In the genomic region with DNA sequence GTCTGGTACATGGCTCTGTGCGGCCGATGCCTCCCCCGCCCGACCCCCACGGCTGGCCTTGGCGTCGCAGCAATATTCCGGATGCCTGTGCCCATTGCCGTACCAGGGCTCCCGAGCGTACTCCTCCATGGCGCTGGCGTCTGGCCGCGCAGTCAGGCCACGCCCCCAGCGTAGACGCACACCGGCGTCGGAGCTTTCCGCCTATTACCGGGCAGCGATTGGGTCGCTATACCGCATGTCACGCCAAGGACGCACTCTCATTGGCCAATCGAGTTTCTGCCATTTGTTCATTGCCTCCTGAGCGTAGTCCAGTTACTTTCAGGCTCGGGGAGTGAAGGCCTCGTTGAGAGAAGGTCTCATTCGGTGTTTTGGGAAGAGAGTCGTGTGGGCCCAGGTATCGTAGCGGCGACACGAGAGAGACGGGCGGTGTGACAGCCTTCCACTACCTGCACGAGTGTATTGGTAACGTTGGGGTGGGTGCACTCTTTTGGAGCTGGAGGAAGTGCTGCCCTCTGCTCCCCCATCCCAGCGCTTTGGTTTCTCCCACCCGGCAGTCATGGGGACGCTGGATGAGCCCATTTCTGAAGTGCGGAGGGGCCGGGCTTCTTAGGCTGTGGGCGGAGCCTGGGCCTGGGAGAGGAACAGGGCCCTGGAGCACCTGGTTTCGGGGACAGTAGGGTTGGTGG, we compare ENCODE assay signal across 8 cellular contexts. TPM values are rescaled to one million over a fixed set of nuclear protein-coding genes. Genes with fewer than 3 reads are reported as not detected.
DNase-seq lines count a peak whose midpoint lies in the region; ATAC-seq and TF ChIP-seq lines count a peak whose summit lies in the region.

TSS of gene PQBP1 (plus strand) at position 310 of the 686 bp plus-strand sequence. CDS start 580 bp downstream, outside the sequence.
TSS of gene TIMM17B (minus strand) at position 148 of the 686 bp plus-strand sequence. CDS start at position 129, 19 bp downstream.

- peaks cover 3% of the 10 kb centered on the region for H3K79me1 ChIP-seq in H9 (ENCODE audit: insufficient read depth, low read depth, low read length, poor library complexity, severe bottlenecking)

- H3K36me3 ChIP-seq in MG63, result peaks cover 5% of the 10 kb centered on the region; the same call in 1 of the 2 replicates

- H3K56ac ChIP-seq in H9 (ENCODE audit: insufficient read length, low read depth, low read length), result peak within 1 kb of the TSS; percentile 14

- H3K14ac ChIP-seq in H9 (ENCODE audit: insufficient read depth, low read length), result peak within 1 kb of the TSS; percentile 82

- peak within 1 kb of the TSS; percentile 91 for H3K27ac ChIP-seq in H9 (ENCODE audit: insufficient read length, low read depth, low read length)

- no peak within 1 kb of the TSS for H2AK5ac ChIP-seq in H9 (ENCODE audit: insufficient read length, low read length)

- H3K4me3 Mint-ChIP-seq in H9 (peak within 1 kb of the TSS; percentile 76 to 94), nephron progenitor cell (peak within 1 kb of the TSS; percentile 87)
- H3K4me3 Mint-ChIP-seq in stimulated activated naive CD8-positive, alpha-beta T cell treated with anti-CD3 and anti-CD28 coated beads, Interleukin-15, amount 100 ng/mL, for 72 hours, result peak within 1 kb of the TSS; percentile 81 to 95

- H3K23ac ChIP-seq in H9 (ENCODE audit: insufficient read length, low read depth, low read length), result no peak within 1 kb of the TSS

- H3K27ac Mint-ChIP-seq in H9 (peak within 1 kb of the TSS; percentile 95 to 97 (median 96)), nephron progenitor cell (peak within 1 kb of the TSS; percentile 99)
- peak within 1 kb of the TSS; percentile 93 to 97 for H3K27ac Mint-ChIP-seq in stimulated activated naive CD8-positive, alpha-beta T cell treated with anti-CD3 and anti-CD28 coated beads, Interleukin-15, amount 100 ng/mL, for 72 hours

- peak within 1 kb of the TSS; percentile 78 for H3K4me3 ChIP-seq in MG63
- H3K4me3 ChIP-seq in fibroblast of the aortic adventitia (ENCODE audit: low read depth, low read length), result peak within 1 kb of the TSS; percentile 80

- peak within 1 kb of the TSS; percentile 13 for H4K5ac ChIP-seq in H9 (ENCODE audit: insufficient read length, low read depth, low read length)

- H3K4me2 ChIP-seq in H9 (ENCODE audit: insufficient read depth, insufficient read length, low read length), result peak within 1 kb of the TSS; percentile 79

- H3T11ph ChIP-seq in H9 (ENCODE audit: low read length), result no peak within 1 kb of the TSS

- TF ChIP-seq CTCF in H9 (conservative IDR thresholded peaks at IDR 0.05) (no peak), fibroblast of the aortic adventitia (IDR thresholded peaks at IDR 0.05; ENCODE audit: insufficient read depth, low read length) (no peak), nephron progenitor cell (IDR thresholded peaks at IDR 0.05) (no peak)

- H3K4me1 ChIP-seq in H9 (ENCODE audit: insufficient read depth, low read length), result no peaks in the 10 kb centered on the region

- peaks cover 0 to 8% of the 10 kb centered on the region in 2 experiments; a peak in 2 of 4 replicates for H3K4me1 Mint-ChIP-seq in H9
- peaks cover 28% of the 10 kb centered on the region for H3K4me1 Mint-ChIP-seq in nephron progenitor cell
- peaks cover 39% of the 10 kb centered on the region for H3K4me1 Mint-ChIP-seq in stimulated activated naive CD8-positive, alpha-beta T cell treated with anti-CD3 and anti-CD28 coated beads, Interleukin-15, amount 100 ng/mL, for 72 hours

- no peak within 1 kb of the TSS for H4K91ac ChIP-seq in H9 (ENCODE audit: insufficient read length, low read depth, low read length)

- H4K20me1 ChIP-seq in H9 (ENCODE audit: control insufficient read depth, insufficient read depth, insufficient read length), result peaks cover 3% of the 10 kb centered on the region

- H4K8ac ChIP-seq in H9 (replicated peaks; ENCODE audit: insufficient read length, low read depth, low read length), result peak within 1 kb of the TSS; percentile 13

- peak within 1 kb of the TSS; percentile 87 for H3K18ac ChIP-seq in H9 (ENCODE audit: insufficient read length, low read depth, low read length)

- H3K9ac ChIP-seq in H9 (ENCODE audit: extremely low read depth, insufficient read length, low read length), result peak within 1 kb of the TSS; percentile 93

- H3K27me3 Mint-ChIP-seq in H9 (ENCODE audit: low read depth), result peaks cover 1% of the 10 kb centered on the region; the same call in 1 of the 2 replicates
- peaks cover 6% of the 10 kb centered on the region for H3K27me3 Mint-ChIP-seq in nephron progenitor cell (ENCODE audit: low read depth, poor library complexity)
- H3K27me3 Mint-ChIP-seq in stimulated activated naive CD8-positive, alpha-beta T cell treated with anti-CD3 and anti-CD28 coated beads, Interleukin-15, amount 100 ng/mL, for 72 hours, result no peaks in the 10 kb centered on the region

- no peak within 1 kb of the TSS for H2BK120ac ChIP-seq in H9 (ENCODE audit: low read depth, low read length, poor library complexity, severe bottlenecking)

- WGBS in H9 (ENCODE audit: extremely low coverage, insufficient read length, low lambda C conversion rate), result no CpG with 5 or more reads among the region's 49 CpGs

- ATAC-seq in stimulated activated naive CD8-positive, alpha-beta T cell treated with anti-CD3 and anti-CD28 coated beads, Interleukin-15, amount 100 ng/mL, for 72 hours, result peak; percentile 95

- H3K27me3 ChIP-seq in H9 (ENCODE audit: insufficient read depth, low read length) (no peaks in the 10 kb centered on the region), MG63 (no peaks in the 10 kb centered on the region)

- peak within 1 kb of the TSS; percentile 85 for H2BK5ac ChIP-seq in H9 (ENCODE audit: insufficient read length, low read length)

- H3K79me2 ChIP-seq in H9 (ENCODE audit: insufficient read depth, low read length), result no peaks in the 10 kb centered on the region; the same call in 1 of the 2 replicates

- H3K36me3 Mint-ChIP-seq in H9 (ENCODE audit: insufficient read depth in 1 of 3, low read depth in 3 of 3), result peaks cover 32 to 54% (median 47%) of the 10 kb centered on the region in 3 experiments
- H3K36me3 Mint-ChIP-seq in nephron progenitor cell (ENCODE audit: low read depth), result peaks cover 29% of the 10 kb centered on the region

- DNase-seq in ELR (ENCODE audit: low read depth) (peak; percentile 95), H9 (peak; percentile 94), MG63 (peak; percentile 93), SHP77 treated with DMSO at 0.1 percent for 48 hours (lab: John Stamatoyannopoulos, UW) (peak; percentile 77), activated gamma-delta T cell (lab: John Stamatoyannopoulos, UW) (peak; percentile 66), fibroblast of the aortic adventitia (ENCODE audit: low read depth) (peak; percentile 96), nephron progenitor cell (peak; percentile 83)
- DNase-seq in stimulated activated naive CD8-positive, alpha-beta T cell treated with anti-CD3 and anti-CD28 coated beads, Interleukin-15, amount 100 ng/mL, for 72 hours, result peak; percentile 82 to 92

- H2BK15ac ChIP-seq in H9 (ENCODE audit: low read depth, low read length), result no peak within 1 kb of the TSS; the same call in 1 of the 2 replicates

- H3K4ac ChIP-seq in H9 (ENCODE audit: low read depth, low read length), result no peak within 1 kb of the TSS

- H3K23me2 ChIP-seq in H9 (ENCODE audit: insufficient read length, low read depth, low read length, poor library complexity, severe bottlenecking), result peaks cover 10% of the 10 kb centered on the region

- no peak within 1 kb of the TSS for H2BK20ac ChIP-seq in H9 (ENCODE audit: low read depth, low read length, poor library complexity, severe bottlenecking)

- H3K9me3 Mint-ChIP-seq in H9 (peaks cover 77 to 81% of the 10 kb centered on the region in 2 experiments), nephron progenitor cell (peaks cover 42% of the 10 kb centered on the region)
- H3K9me3 Mint-ChIP-seq in stimulated activated naive CD8-positive, alpha-beta T cell treated with anti-CD3 and anti-CD28 coated beads, Interleukin-15, amount 100 ng/mL, for 72 hours, result no peaks in the 10 kb centered on the region

- no peak within 1 kb of the TSS for H2BK12ac ChIP-seq in H9 (ENCODE audit: insufficient read length, low read depth, low read length)

- H3K9me3 ChIP-seq in H9 (ENCODE audit: control insufficient read depth, low read depth, low read length), result no peaks in the 10 kb centered on the region
- H3K9me3 ChIP-seq in MG63, result no peaks in the 10 kb centered on the region

- H2AFZ ChIP-seq in H9 (ENCODE audit: low read length), result no peak within 1 kb of the TSS

RNA-seq across cellular contexts. Expression of gene PQBP1, which starts in this region (rescaled TPM):
- 87.5 and 87.9 TPM in 2 replicates for total RNA-seq in H9 (2021)
- 117 and 168 TPM in 2 replicates for total RNA-seq in MG63 (2014; rRNA removed; shearing (Covaris generic); ENCODE audit: low replicate concordance)
- total RNA-seq in fibroblast of the aortic adventitia (ENCODE audit: low replicate concordance), result 35.4 and 65.5 TPM in 2 replicates

RNA-seq across cellular contexts. Expression of gene TIMM17B, which starts in this region (rescaled TPM):
- 89.0 and 89.7 TPM in 2 replicates for total RNA-seq in H9 (2021)
- 74.1 and 76.5 TPM in 2 replicates for total RNA-seq in MG63 (2014; rRNA removed; shearing (Covaris generic); ENCODE audit: low replicate concordance)
- total RNA-seq in fibroblast of the aortic adventitia (ENCODE audit: low replicate concordance), result 7.0 and 19.4 TPM in 2 replicates

Comparison
In these comparisons a context has a peak if more than half of its experiments do, and no peak if none do; other contexts are left out.
1. Peak in every context shown above with its lines: DNase-seq, ATAC-seq, H3K4me3 ChIP-seq and H3K27ac ChIP-seq.